8 cellular contexts compared by ENCODE assay signal in genomic region chr4:108433394-108433793, GRCh38.
DNase-seq lines count a peak whose midpoint lies in the region; ATAC-seq and TF ChIP-seq lines count a peak whose summit lies in the region.
"Not testable (repeated sequence)": the region's sequence is repeated elsewhere in the genome, so short reads cannot be mapped to it uniquely, and the experiment has no call there.

No MANE protein-coding gene starts in this region.

- H3K4me1 ChIP-seq in BLaER1 = peaks cover 11% of the 10 kb centered on the region
- not testable (repeated sequence) for H3K4me1 ChIP-seq in fibroblast of lung (ENCODE audit: control insufficient read depth, extremely low read depth, insufficient read depth, low read length)

- not testable (repeated sequence) for H3K36me3 ChIP-seq in BLaER1; KOPT-K1 (ENCODE audit: insufficient read depth, low read length); fibroblast of lung (ENCODE audit: control insufficient read depth, insufficient read depth, low read length)

- not testable (repeated sequence) for H3K9me3 Mint-ChIP-seq in activated CD4-positive, alpha-beta T cell treated with anti-CD3 and anti-CD28 coated beads, Interleukin-2, amount 10 ng/mL, durations not matched to agents 24 days and 14 days; activated T-cell treated with anti-CD3 and anti-CD28 coated beads, Interleukin-2, amount 50 U/mL, for 72 hours; activated naive CD8-positive, alpha-beta T cell treated with anti-CD3 and anti-CD28 coated beads for 36 hours; naive thymus-derived CD8-positive, alpha-beta T cell; stimulated activated naive CD8-positive, alpha-beta T cell treated with anti-CD3 and anti-CD28 coated beads, Interleukin-15, Interleukin-2, amounts not matched to agents 100 ng/mL and 50 ng/mL, for 24 hours

- intact Hi-C loops in activated CD4-positive, alpha-beta T cell treated with anti-CD3 and anti-CD28 coated beads, Interleukin-2, amount 10 ng/mL, durations not matched to agents 24 days and 14 days (cut with micrococcal nuclease) = loop anchor here (1.0 to 5.0 kb wide), 7 partner anchors 34 to 381 kb away; no protein-coding TSS in a partner anchor

- not testable (repeated sequence) for H3K4me3 ChIP-seq in BLaER1; fibroblast of lung (replicated peaks in 1 of 4; ENCODE audit: control extremely low read depth in 1 of 4, insufficient read depth in 1 of 4, low read depth in 3 of 4, low read length in 4 of 4)

- H3K27me3 ChIP-seq in BLaER1; fibroblast of lung (ENCODE audit: control insufficient read depth, insufficient read depth, low read length): not testable (repeated sequence)

- H3K79me2 ChIP-seq in fibroblast of lung (ENCODE audit: control insufficient read depth, insufficient read depth, low read length) = not testable (repeated sequence)

- not testable (repeated sequence) for H3K36me3 Mint-ChIP-seq in activated CD4-positive, alpha-beta T cell treated with anti-CD3 and anti-CD28 coated beads, Interleukin-2, amount 10 ng/mL, durations not matched to agents 24 days and 14 days (ENCODE audit: low read depth); activated T-cell treated with anti-CD3 and anti-CD28 coated beads, Interleukin-2, amount 50 U/mL, for 72 hours (ENCODE audit: insufficient read depth in 2 of 2); activated naive CD8-positive, alpha-beta T cell treated with anti-CD3 and anti-CD28 coated beads for 36 hours; naive thymus-derived CD8-positive, alpha-beta T cell; stimulated activated naive CD8-positive, alpha-beta T cell treated with anti-CD3 and anti-CD28 coated beads, Interleukin-15, Interleukin-2, amounts not matched to agents 100 ng/mL and 50 ng/mL, for 24 hours (ENCODE audit: low read depth)

- ATAC-seq in activated T-cell treated with anti-CD3 and anti-CD28 coated beads, Interleukin-2, amount 50 U/mL, for 72 hours (replicated peaks in 1 of 2) = peak in 1 of 2 donors; percentile 38
- not testable (repeated sequence) for ATAC-seq in naive thymus-derived CD8-positive, alpha-beta T cell

- not testable (repeated sequence) for TF ChIP-seq CTCF in fibroblast of lung (conservative IDR thresholded peaks at IDR 0.05 in 1 of 2, IDR thresholded peaks at IDR 0.05 in 1 of 2; ENCODE audit: low read depth in 1 of 2, low read length in 2 of 2)

- not testable (repeated sequence) for H3K9me3 ChIP-seq in BLaER1; KOPT-K1 (ENCODE audit: insufficient read depth, low read length, poor library complexity, severe bottlenecking); fibroblast of lung (ENCODE audit: control insufficient read depth, insufficient read depth, low read depth, low read length)

- peak overlapping the region; percentile 54 for H3K4me3 Mint-ChIP-seq in activated CD4-positive, alpha-beta T cell treated with anti-CD3 and anti-CD28 coated beads, Interleukin-2, amount 10 ng/mL, durations not matched to agents 24 days and 14 days
- peak overlapping the region; percentile 42 to 77 for H3K4me3 Mint-ChIP-seq in activated T-cell treated with anti-CD3 and anti-CD28 coated beads, Interleukin-2, amount 50 U/mL, for 72 hours
- H3K4me3 Mint-ChIP-seq in activated naive CD8-positive, alpha-beta T cell treated with anti-CD3 and anti-CD28 coated beads for 36 hours = peak overlapping the region; percentile 38
- H3K4me3 Mint-ChIP-seq in naive thymus-derived CD8-positive, alpha-beta T cell = peak overlapping the region; percentile 13 to 75 (median 61)
- H3K4me3 Mint-ChIP-seq in stimulated activated naive CD8-positive, alpha-beta T cell treated with anti-CD3 and anti-CD28 coated beads, Interleukin-15, Interleukin-2, amounts not matched to agents 100 ng/mL and 50 ng/mL, for 24 hours = peak overlapping the region; percentile 6

- POLR2A ChIA-PET in naive thymus-derived CD8-positive, alpha-beta T cell (lab: Charles Lee) = not testable (repeated sequence)

- H3K27me3 Mint-ChIP-seq in activated CD4-positive, alpha-beta T cell treated with anti-CD3 and anti-CD28 coated beads, Interleukin-2, amount 10 ng/mL, durations not matched to agents 24 days and 14 days; activated T-cell treated with anti-CD3 and anti-CD28 coated beads, Interleukin-2, amount 50 U/mL, for 72 hours (ENCODE audit: low read depth); activated naive CD8-positive, alpha-beta T cell treated with anti-CD3 and anti-CD28 coated beads for 36 hours; naive thymus-derived CD8-positive, alpha-beta T cell; stimulated activated naive CD8-positive, alpha-beta T cell treated with anti-CD3 and anti-CD28 coated beads, Interleukin-15, Interleukin-2, amounts not matched to agents 100 ng/mL and 50 ng/mL, for 24 hours: not testable (repeated sequence)

- peak overlapping the region; percentile 14 for H2AFZ ChIP-seq in fibroblast of lung (ENCODE audit: low read length)

- H3K4me1 Mint-ChIP-seq in activated CD4-positive, alpha-beta T cell treated with anti-CD3 and anti-CD28 coated beads, Interleukin-2, amount 10 ng/mL, durations not matched to agents 24 days and 14 days = peaks cover 33% of the 10 kb centered on the region
- H3K4me1 Mint-ChIP-seq in activated T-cell treated with anti-CD3 and anti-CD28 coated beads, Interleukin-2, amount 50 U/mL, for 72 hours (ENCODE audit: low read depth) = peaks cover 33% of the 10 kb centered on the region
- H3K4me1 Mint-ChIP-seq in activated naive CD8-positive, alpha-beta T cell treated with anti-CD3 and anti-CD28 coated beads for 36 hours = peaks cover 47% of the 10 kb centered on the region
- peaks cover 36 to 68% (median 46%) of the 10 kb centered on the region in 4 donors for H3K4me1 Mint-ChIP-seq in naive thymus-derived CD8-positive, alpha-beta T cell
- H3K4me1 Mint-ChIP-seq in stimulated activated naive CD8-positive, alpha-beta T cell treated with anti-CD3 and anti-CD28 coated beads, Interleukin-15, Interleukin-2, amounts not matched to agents 100 ng/mL and 50 ng/mL, for 24 hours (ENCODE audit: low read depth) = peaks cover 33% of the 10 kb centered on the region

- H3K4me2 ChIP-seq in BLaER1 = peak overlapping the region; percentile 43
- H3K4me2 ChIP-seq in fibroblast of lung (ENCODE audit: extremely low read depth, insufficient read depth, low read length) = not testable (repeated sequence)

- not testable (repeated sequence) for H3K27ac ChIP-seq in BLaER1
- peak overlapping the region; percentile 88 for H3K27ac ChIP-seq in KOPT-K1 (ENCODE audit: low read depth, low read length, poor library complexity, severe bottlenecking)
- peak overlapping the region; percentile 38 for H3K27ac ChIP-seq in fibroblast of lung (ENCODE audit: insufficient read depth, low read length)

- not testable (repeated sequence) for DNase-seq in activated CD4-positive, alpha-beta T cell treated with anti-CD3 and anti-CD28 coated beads, Interleukin-2, amount 10 ng/mL, durations not matched to agents 24 days and 14 days; activated T-cell treated with anti-CD3 and anti-CD28 coated beads, Interleukin-2, amount 50 U/mL, for 72 hours; activated naive CD8-positive, alpha-beta T cell treated with anti-CD3 and anti-CD28 coated beads for 36 hours; naive thymus-derived CD8-positive, alpha-beta T cell
- peak in 1 of 2 donors; percentile 28 for DNase-seq in fibroblast of lung (ENCODE audit: low read depth in 2 of 2)

- H3K9ac ChIP-seq in BLaER1; fibroblast of lung (ENCODE audit: insufficient read depth, low read length): not testable (repeated sequence)

- not testable (repeated sequence) for H4K20me1 ChIP-seq in BLaER1; fibroblast of lung (ENCODE audit: control insufficient read depth, extremely low read depth, insufficient read depth, low read length)

- peak overlapping the region; percentile 75 for H3K27ac Mint-ChIP-seq in activated CD4-positive, alpha-beta T cell treated with anti-CD3 and anti-CD28 coated beads, Interleukin-2, amount 10 ng/mL, durations not matched to agents 24 days and 14 days
- peak overlapping the region; percentile 86 for H3K27ac Mint-ChIP-seq in activated T-cell treated with anti-CD3 and anti-CD28 coated beads, Interleukin-2, amount 50 U/mL, for 72 hours
- peak overlapping the region; percentile 73 for H3K27ac Mint-ChIP-seq in activated naive CD8-positive, alpha-beta T cell treated with anti-CD3 and anti-CD28 coated beads for 36 hours
- H3K27ac Mint-ChIP-seq in naive thymus-derived CD8-positive, alpha-beta T cell = peak overlapping the region; percentile 44 to 94 (median 84)
- peak overlapping the region; percentile 67 for H3K27ac Mint-ChIP-seq in stimulated activated naive CD8-positive, alpha-beta T cell treated with anti-CD3 and anti-CD28 coated beads, Interleukin-15, Interleukin-2, amounts not matched to agents 100 ng/mL and 50 ng/mL, for 24 hours

Comparison
In these comparisons a context has a peak if more than half of its experiments do, and no peak if none do; other contexts are left out.
1. H3K4me3 Mint-ChIP-seq: peak in every context shown above with its lines; median percentile 61 in naive thymus-derived CD8-positive, alpha-beta T cell; 60 in activated T-cell treated with anti-CD3 and anti-CD28 coated beads, Interleukin-2, amount 50 U/mL, for 72 hours; 54 in activated CD4-positive, alpha-beta T cell treated with anti-CD3 and anti-CD28 coated beads, Interleukin-2, amount 10 ng/mL, durations not matched to agents 24 days and 14 days; 38 in activated naive CD8-positive, alpha-beta T cell treated with anti-CD3 and anti-CD28 coated beads for 36 hours; 6 in stimulated activated naive CD8-positive, alpha-beta T cell treated with anti-CD3 and anti-CD28 coated beads, Interleukin-15, Interleukin-2, amounts not matched to agents 100 ng/mL and 50 ng/mL, for 24 hours.